Comparison of ENCODE assay signal across 2 cellular contexts in the genomic region with DNA sequence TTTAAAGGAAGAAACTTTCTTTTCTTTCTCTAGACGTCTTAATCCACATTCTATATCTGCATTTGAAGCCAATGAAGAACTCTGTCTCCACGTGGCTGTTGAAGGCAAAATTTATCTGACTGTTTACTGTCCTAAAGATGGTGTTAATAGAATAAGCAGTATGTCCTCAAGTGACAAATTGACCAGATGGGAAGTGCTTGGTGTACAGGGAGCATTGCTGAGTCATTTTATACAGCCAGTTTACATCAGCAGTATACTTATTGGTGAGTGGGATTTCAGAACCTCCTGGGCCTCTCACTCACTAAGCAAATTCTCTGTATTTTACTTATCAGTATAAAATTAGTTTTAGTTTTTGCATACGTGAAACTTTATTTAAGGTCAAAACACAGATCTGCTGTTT.
TF ChIP-seq lines count a peak whose summit lies in the region.

No MANE protein-coding gene starts in this region.

TF ChIP-seq in GM12891, 5 proteins besides CTCF, POLR2A, EP300 and RAD21 (continued from another document):
- no peak for TF ChIP-seq TAF1 (IDR thresholded peaks at IDR 0.05; ENCODE audit: low read depth, low read length)
- TF ChIP-seq PAX5 (IDR thresholded peaks at IDR 0.05; ENCODE audit: insufficient read depth, low read length, severe bottlenecking), result no peak
TF ChIP-seq in GM12891: peak in this region for 1.

TF ChIP-seq in HCT116, 20 proteins besides CTCF, POLR2A, EP300 and RAD21 (continued from another document):
- TF ChIP-seq EZH2 (IDR thresholded peaks at IDR 0.05) (no peak), FOSL1 (IDR thresholded peaks at IDR 0.05; ENCODE audit: low read depth) (no peak), POLR2AphosphoS5 (IDR thresholded peaks at IDR 0.05; ENCODE audit: low read depth, low read length) (no peak), ZNF274 (IDR thresholded peaks at IDR 0.05; ENCODE audit: low read depth, low read length) (no peak), JUND (IDR thresholded peaks at IDR 0.05) (no peak), ZFX (IDR thresholded peaks at IDR 0.05) (no peak)
